ENCODE assay signal across 1 cellular context in the genomic region with DNA sequence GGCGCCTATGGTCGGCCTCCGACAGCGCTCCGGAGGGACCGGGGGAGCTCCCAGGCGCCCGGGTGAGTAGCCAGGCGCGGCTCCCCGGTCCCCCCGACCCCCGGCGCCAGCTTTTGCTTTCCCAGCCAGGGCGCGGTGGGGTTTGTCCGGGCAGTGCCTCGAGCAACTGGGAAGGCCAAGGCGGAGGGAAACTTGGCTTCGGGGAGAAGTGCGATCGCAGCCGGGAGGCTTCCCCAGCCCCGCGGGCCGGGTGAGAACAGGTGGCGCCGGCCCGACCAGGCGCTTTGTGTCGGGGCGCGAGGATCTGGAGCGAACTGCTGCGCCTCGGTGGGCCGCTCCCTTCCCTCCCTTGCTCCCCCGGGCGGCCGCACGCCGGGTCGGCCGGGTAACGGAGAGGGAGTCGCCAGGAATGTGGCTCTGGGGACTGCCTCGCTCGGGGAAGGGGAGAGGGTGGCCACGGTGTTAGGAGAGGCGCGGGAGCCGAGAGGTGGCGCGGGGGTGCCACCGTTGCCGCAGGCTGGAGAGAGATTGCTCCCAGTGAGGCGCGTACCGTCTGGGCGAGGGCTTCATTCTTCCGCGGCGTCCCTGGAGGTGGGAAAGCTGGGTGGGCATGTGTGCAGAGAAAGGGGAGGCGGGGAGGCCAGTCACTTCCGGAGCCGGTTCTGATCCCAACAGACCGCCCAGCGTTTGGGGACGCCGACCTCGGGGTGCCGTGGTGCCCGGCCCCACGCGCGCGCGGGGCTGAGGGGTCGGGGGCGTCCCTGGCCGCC.
TF ChIP-seq lines count a peak whose summit lies in the region.

No MANE protein-coding gene starts in this region.

TF ChIP-seq in HepG2, 621 proteins besides CTCF, POLR2A, EP300 and RAD21 (continued from another document):
- TF ChIP-seq, protein P1, sequence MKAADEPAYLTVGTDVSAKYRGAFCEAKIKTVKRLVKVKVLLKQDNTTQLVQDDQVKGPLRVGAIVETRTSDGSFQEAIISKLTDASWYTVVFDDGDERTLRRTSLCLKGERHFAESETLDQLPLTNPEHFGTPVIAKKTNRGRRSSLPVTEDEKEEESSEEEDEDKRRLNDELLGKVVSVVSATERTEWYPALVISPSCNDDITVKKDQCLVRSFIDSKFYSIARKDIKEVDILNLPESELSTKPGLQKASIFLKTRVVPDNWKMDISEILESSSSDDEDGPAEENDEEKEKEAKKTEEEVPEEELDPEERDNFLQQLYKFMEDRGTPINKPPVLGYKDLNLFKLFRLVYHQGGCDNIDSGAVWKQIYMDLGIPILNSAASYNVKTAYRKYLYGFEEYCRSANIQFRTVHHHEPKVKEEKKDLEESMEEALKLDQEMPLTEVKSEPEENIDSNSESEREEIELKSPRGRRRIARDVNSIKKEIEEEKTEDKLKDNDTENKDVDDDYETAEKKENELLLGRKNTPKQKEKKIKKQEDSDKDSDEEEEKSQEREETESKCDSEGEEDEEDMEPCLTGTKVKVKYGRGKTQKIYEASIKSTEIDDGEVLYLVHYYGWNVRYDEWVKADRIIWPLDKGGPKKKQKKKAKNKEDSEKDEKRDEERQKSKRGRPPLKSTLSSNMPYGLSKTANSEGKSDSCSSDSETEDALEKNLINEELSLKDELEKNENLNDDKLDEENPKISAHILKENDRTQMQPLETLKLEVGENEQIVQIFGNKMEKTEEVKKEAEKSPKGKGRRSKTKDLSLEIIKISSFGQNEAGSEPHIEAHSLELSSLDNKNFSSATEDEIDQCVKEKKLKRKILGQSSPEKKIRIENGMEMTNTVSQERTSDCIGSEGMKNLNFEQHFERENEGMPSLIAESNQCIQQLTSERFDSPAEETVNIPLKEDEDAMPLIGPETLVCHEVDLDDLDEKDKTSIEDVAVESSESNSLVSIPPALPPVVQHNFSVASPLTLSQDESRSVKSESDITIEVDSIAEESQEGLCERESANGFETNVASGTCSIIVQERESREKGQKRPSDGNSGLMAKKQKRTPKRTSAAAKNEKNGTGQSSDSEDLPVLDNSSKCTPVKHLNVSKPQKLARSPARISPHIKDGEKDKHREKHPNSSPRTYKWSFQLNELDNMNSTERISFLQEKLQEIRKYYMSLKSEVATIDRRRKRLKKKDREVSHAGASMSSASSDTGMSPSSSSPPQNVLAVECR (CRISPR knock-in tag; IDR thresholded peaks at IDR 0.05; ENCODE audit: borderline replicate concordance) = peak; percentile 26; the same call in 1 of the 2 replicates
- TF ChIP-seq GATAD2A (CRISPR knock-in tag; IDR thresholded peaks at IDR 0.05) = peak; percentile 50; the same call in 1 of the 2 replicates
- no peak for TF ChIP-seq CBFB (CRISPR knock-in tag; IDR thresholded peaks at IDR 0.05)
